ENCODE assay signal across 9 cellular contexts in genomic region chr9:100505564-100506159, GRCh38. TPM values are rescaled to one million over a fixed set of nuclear protein-coding genes. Genes with fewer than 3 reads are reported as not detected.
A peak's percentile ranks its signal among the peaks of the same experiment; 100 is the strongest.
DNase-seq lines count a peak whose midpoint lies in the region; ATAC-seq, FAIRE-seq and TF ChIP-seq lines count a peak whose summit lies in the region.
"Had no signal": no experiment of that assay in that cellular context is flagged by ENCODE, and none has a peak within 500 bp of the region (broad histone marks: within the 10 kb centered on the region; RNA-seq: fewer than 3 reads in every experiment).

No MANE protein-coding gene starts in this region.

- H3K9me3 Mint-ChIP-seq in chondrocyte (ENCODE audit: low read depth) (peaks cover 5% of the 10 kb centered on the region), memory B cell (peaks cover 3% of the 10 kb centered on the region)
- no peaks in the 10 kb centered on the region for H3K9me3 Mint-ChIP-seq in stimulated activated effector memory CD8-positive, alpha-beta T cell treated with anti-CD3 and anti-CD28 coated beads, Interleukin-12 subunit alpha, Interleukin-12 subunit beta, amount 100 ng/mL, for 72 hours

- ATAC-seq in GM18517 (IDR thresholded peaks at IDR 0.05; ENCODE audit: unreplicated experiment) = peak; percentile 63
- ATAC-seq in memory B cell (ENCODE audit: low read depth) = peak; percentile 35
- ATAC-seq in stimulated activated effector memory CD8-positive, alpha-beta T cell treated with anti-CD3 and anti-CD28 coated beads, Interleukin-12 subunit alpha, Interleukin-12 subunit beta, amount 100 ng/mL, for 72 hours = no peak

- no peak overlapping the region for H3K27ac Mint-ChIP-seq in chondrocyte (ENCODE audit: unreplicated experiment)
- H3K27ac Mint-ChIP-seq in memory B cell = no peak overlapping the region
- H3K27ac Mint-ChIP-seq in stimulated activated effector memory CD8-positive, alpha-beta T cell treated with anti-CD3 and anti-CD28 coated beads, Interleukin-12 subunit alpha, Interleukin-12 subunit beta, amount 100 ng/mL, for 72 hours = no peak overlapping the region

- H3K4me3 Mint-ChIP-seq in chondrocyte (ENCODE audit: unreplicated experiment) (no peak overlapping the region), memory B cell (no peak overlapping the region)
- H3K4me3 Mint-ChIP-seq in stimulated activated effector memory CD8-positive, alpha-beta T cell treated with anti-CD3 and anti-CD28 coated beads, Interleukin-12 subunit alpha, Interleukin-12 subunit beta, amount 100 ng/mL, for 72 hours = no peak overlapping the region

- peaks cover 2% of the 10 kb centered on the region for H3K4me1 Mint-ChIP-seq in chondrocyte (ENCODE audit: low read depth)
- H3K4me1 Mint-ChIP-seq in memory B cell = peaks cover 7% of the 10 kb centered on the region
- H3K4me1 Mint-ChIP-seq in stimulated activated effector memory CD8-positive, alpha-beta T cell treated with anti-CD3 and anti-CD28 coated beads, Interleukin-12 subunit alpha, Interleukin-12 subunit beta, amount 100 ng/mL, for 72 hours = no peaks in the 10 kb centered on the region

- peaks cover 9% of the 10 kb centered on the region for H3K36me3 Mint-ChIP-seq in chondrocyte (ENCODE audit: low read depth)
- H3K36me3 Mint-ChIP-seq in memory B cell = peaks cover 9% of the 10 kb centered on the region
- H3K36me3 Mint-ChIP-seq in stimulated activated effector memory CD8-positive, alpha-beta T cell treated with anti-CD3 and anti-CD28 coated beads, Interleukin-12 subunit alpha, Interleukin-12 subunit beta, amount 100 ng/mL, for 72 hours = no peaks in the 10 kb centered on the region

- no peaks in the 10 kb centered on the region for H3K27me3 Mint-ChIP-seq in chondrocyte (ENCODE audit: low read depth)
- H3K27me3 Mint-ChIP-seq in memory B cell = peaks cover 2% of the 10 kb centered on the region

- peak; percentile 57 for DNase-seq in HTR-8/SVneo (ENCODE audit: insufficient read length, low spot score)
- peak; percentile 68 for DNase-seq in UCSD-AML1 (lab: John Stamatoyannopoulos, UW; ENCODE audit: unreplicated experiment)
- no peak for DNase-seq in chondrocyte (ENCODE audit: low spot score)
- DNase-seq in memory B cell (ENCODE audit: low spot score in 2 of 2) = peak; percentile 34 to 41
- peak; percentile 65 to 86 for DNase-seq in stimulated activated effector memory CD8-positive, alpha-beta T cell treated with anti-CD3 and anti-CD28 coated beads, Interleukin-12 subunit alpha, Interleukin-12 subunit beta, amount 100 ng/mL, for 72 hours (ENCODE audit: low spot score in 2 of 2)
- no peak for DNase-seq in NCI-H2107 (lab: John Stamatoyannopoulos, UW)

- FAIRE-seq in HTR-8/SVneo (lab: Jason Lieb, UNC) = peak; percentile 77

- TF ChIP-seq CTCF in C4-2B (conservative IDR thresholded peaks at IDR 0.05) = peak; percentile 93
- peak; percentile 76 for TF ChIP-seq CTCF in chondrocyte (IDR thresholded peaks at IDR 0.05)

- no peak overlapping the region for H3K27ac ChIP-seq in C4-2B

RNA-seq across cellular contexts. Expression of gene TMEFF1, which starts 32.7 kb away (rescaled TPM):
- 1.3 to 3.1 TPM (median 3.0 TPM) in 3 replicates for total RNA-seq in chondrocyte
- total RNA-seq: T-helper 1 cell treated with Interleukin-12 subunit alpha and Interleukin-12 subunit beta and Interleukin-4 antibody, amounts not matched to agents 30 ng/mL and 1 ng/mL, for 36 hours had no signal

Comparison
In these comparisons a context has a peak if more than half of its experiments do, and no peak if none do; other contexts are left out.
1. DNase-seq: peak in HTR-8/SVneo (single experiment), UCSD-AML1 (single experiment), memory B cell (2 of 2) and stimulated activated effector memory CD8-positive, alpha-beta T cell treated with anti-CD3 and anti-CD28 coated beads, Interleukin-12 subunit alpha, Interleukin-12 subunit beta, amount 100 ng/mL, for 72 hours (2 of 2); none in chondrocyte (single experiment) and NCI-H2107 (single experiment).